Comparison of ENCODE assay signal across 27 cellular contexts in the genomic region with DNA sequence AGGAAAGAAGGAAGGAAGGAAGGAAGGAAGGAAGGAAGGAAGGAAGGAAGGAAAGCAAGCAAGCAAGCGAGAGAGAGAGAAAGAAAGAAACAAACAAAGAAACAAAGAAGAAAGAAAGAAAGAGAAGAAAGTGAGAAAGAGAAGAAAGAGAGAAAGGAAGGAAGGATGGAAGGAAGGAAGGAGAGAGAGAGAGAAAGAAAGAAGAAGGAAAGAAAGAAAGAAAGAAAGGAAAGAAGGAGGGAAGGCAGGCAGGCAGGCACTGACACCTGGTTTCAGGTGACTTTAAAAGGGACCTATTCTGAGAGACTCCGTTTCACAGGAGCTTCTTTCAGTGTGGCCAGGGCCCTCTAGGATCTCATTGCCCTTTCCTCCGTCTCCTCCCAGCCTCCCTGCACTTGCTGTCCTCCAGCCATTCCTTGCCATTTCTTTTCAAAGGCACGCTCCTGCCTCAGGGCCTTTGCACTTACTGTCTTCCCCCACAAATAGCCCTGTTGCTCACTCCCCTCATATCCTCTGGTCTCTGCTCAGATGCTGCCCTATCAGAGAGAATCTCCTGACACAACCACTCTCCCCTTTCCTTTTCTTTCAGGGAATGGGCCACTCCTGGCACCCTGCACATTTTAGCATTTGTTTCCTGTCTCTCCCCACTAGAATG.
"Had no signal": no experiment of that assay in that cellular context is flagged by ENCODE, and none has a peak within 500 bp of the region (broad histone marks: within the 10 kb centered on the region; RNA-seq: fewer than 3 reads in every experiment).

No MANE protein-coding gene starts in this region.

- H3K27me3 ChIP-seq: adrenal gland, body of pancreas, esophagus squamous epithelium, gastroesophageal sphincter had no signal

- H3K4me3 Mint-ChIP-seq: activated CD4-positive, alpha-beta memory T cell treated with anti-CD3 and anti-CD28 coated beads, Interleukin-2, amount 10 ng/mL, durations not matched to agents 7 days and 5 days; activated CD4-positive, alpha-beta T cell treated with anti-CD3 and anti-CD28 coated beads, Interleukin-2, amount 10 ng/mL, durations not matched to agents 7 days and 5 days; activated naive CD4-positive, alpha-beta T cell treated with anti-CD3 and anti-CD28 coated beads, Interleukin-2, amount 50 U/mL, for 24 hours; activated naive CD8-positive, alpha-beta T cell treated with anti-CD3 and anti-CD28 coated beads for 36 hours; activated naive CD8-positive, alpha-beta T cell treated with anti-CD3 and anti-CD28 coated beads, Interleukin-2, amount 50 U/mL, for 24 hours; activated T-cell treated with anti-CD3 and anti-CD28 coated beads, Interleukin-2, amount 50 U/mL, for 4 hours; activated T-helper 17 cell treated with anti-CD3 and anti-CD28 coated beads, Interleukin-2, amount 50 U/mL, for 72 hours; effector memory CD8-positive, alpha-beta T cell had no signal

- FAIRE-seq: colon had no signal

- H3K36me3 Mint-ChIP-seq: activated naive CD4-positive, alpha-beta T cell treated with anti-CD3 and anti-CD28 coated beads, Interleukin-2, amount 50 U/mL, for 24 hours; activated naive CD8-positive, alpha-beta T cell treated with anti-CD3 and anti-CD28 coated beads for 36 hours had no signal

- ATAC-seq: activated naive CD8-positive, alpha-beta T cell treated with anti-CD3 and anti-CD28 coated beads, Interleukin-2, amount 50 U/mL, for 24 hours; activated T-cell treated with anti-CD3 and anti-CD28 coated beads, Interleukin-2, amount 50 U/mL, for 4 hours; activated T-helper 17 cell treated with anti-CD3 and anti-CD28 coated beads, Interleukin-2, amount 50 U/mL, for 72 hours; body of pancreas; effector memory CD8-positive, alpha-beta T cell; gastroesophageal sphincter had no signal

- H3K27ac ChIP-seq: adrenal gland, body of pancreas, esophagus squamous epithelium, gastroesophageal sphincter had no signal

- H3K9me3 ChIP-seq: adrenal gland, body of pancreas, esophagus squamous epithelium, gastroesophageal sphincter had no signal

- H3K36me3 ChIP-seq: adrenal gland, esophagus squamous epithelium, gastroesophageal sphincter had no signal

- H3K4me1 Mint-ChIP-seq: activated CD4-positive, alpha-beta T cell treated with anti-CD3 and anti-CD28 coated beads, Interleukin-2, amount 10 ng/mL, durations not matched to agents 7 days and 5 days; activated naive CD4-positive, alpha-beta T cell treated with anti-CD3 and anti-CD28 coated beads, Interleukin-2, amount 50 U/mL, for 24 hours; activated naive CD8-positive, alpha-beta T cell treated with anti-CD3 and anti-CD28 coated beads for 36 hours; activated naive CD8-positive, alpha-beta T cell treated with anti-CD3 and anti-CD28 coated beads, Interleukin-2, amount 50 U/mL, for 24 hours; activated T-helper 17 cell treated with anti-CD3 and anti-CD28 coated beads, Interleukin-2, amount 50 U/mL, for 72 hours had no signal

- H3K4me1 ChIP-seq: adrenal gland, body of pancreas, esophagus squamous epithelium, gastroesophageal sphincter had no signal

- H3K9me3 Mint-ChIP-seq: activated CD4-positive, alpha-beta memory T cell treated with anti-CD3 and anti-CD28 coated beads, Interleukin-2, amount 10 ng/mL, durations not matched to agents 7 days and 5 days; activated naive CD4-positive, alpha-beta T cell treated with anti-CD3 and anti-CD28 coated beads, Interleukin-2, amount 50 U/mL, for 24 hours; activated naive CD8-positive, alpha-beta T cell treated with anti-CD3 and anti-CD28 coated beads for 36 hours; activated naive CD8-positive, alpha-beta T cell treated with anti-CD3 and anti-CD28 coated beads, Interleukin-2, amount 50 U/mL, for 24 hours; activated T-cell treated with anti-CD3 and anti-CD28 coated beads, Interleukin-2, amount 50 U/mL, for 4 hours; activated T-helper 17 cell treated with anti-CD3 and anti-CD28 coated beads, Interleukin-2, amount 50 U/mL, for 72 hours; effector memory CD8-positive, alpha-beta T cell had no signal

- H3K27ac Mint-ChIP-seq: activated CD4-positive, alpha-beta memory T cell treated with anti-CD3 and anti-CD28 coated beads, Interleukin-2, amount 10 ng/mL, durations not matched to agents 7 days and 5 days; activated CD4-positive, alpha-beta T cell treated with anti-CD3 and anti-CD28 coated beads, Interleukin-2, amount 10 ng/mL, durations not matched to agents 7 days and 5 days; activated naive CD4-positive, alpha-beta T cell treated with anti-CD3 and anti-CD28 coated beads, Interleukin-2, amount 50 U/mL, for 24 hours; activated naive CD8-positive, alpha-beta T cell treated with anti-CD3 and anti-CD28 coated beads for 36 hours; activated naive CD8-positive, alpha-beta T cell treated with anti-CD3 and anti-CD28 coated beads, Interleukin-2, amount 50 U/mL, for 24 hours; activated T-helper 17 cell treated with anti-CD3 and anti-CD28 coated beads, Interleukin-2, amount 50 U/mL, for 72 hours; effector memory CD8-positive, alpha-beta T cell had no signal

- DNase-seq: activated CD4-positive, alpha-beta memory T cell treated with anti-CD3 and anti-CD28 coated beads, Interleukin-2, amount 10 ng/mL, durations not matched to agents 7 days and 5 days; activated CD4-positive, alpha-beta T cell treated with anti-CD3 and anti-CD28 coated beads for 1 hour; activated CD4-positive, alpha-beta T cell treated with anti-CD3 and anti-CD28 coated beads for 4 hours; activated CD4-positive, alpha-beta T cell treated with anti-CD3 and anti-CD28 coated beads, Interleukin-2, amount 10 ng/mL, durations not matched to agents 7 days and 5 days; activated CD4-positive, alpha-beta T cell treated with anti-CD3 and anti-CD28 coated beads, Interleukin-2, amount 50 U/mL, for 4 hours; activated effector memory CD4-positive, alpha-beta T cell treated with Interleukin-2 at 50 U/mL for 16 hours; activated gamma-delta T cell treated with Interleukin-2 at 50 U/mL for 16 hours; activated naive CD4-positive, alpha-beta T cell treated with Interleukin-2 at 50 U/mL for 16 hours; activated naive CD8-positive, alpha-beta T cell treated with anti-CD3 and anti-CD28 coated beads for 36 hours; activated naive CD8-positive, alpha-beta T cell treated with anti-CD3 and anti-CD28 coated beads, Interleukin-2, amount 50 U/mL, for 24 hours; activated T-cell treated with anti-CD3 and anti-CD28 coated beads, Interleukin-2, amount 50 U/mL, for 4 hours; adrenal gland; amygdala; aorta; body of pancreas; caudate nucleus; cortex of kidney; dermis blood vessel endothelial cell; effector CD4-positive, alpha-beta T cell; effector memory CD8-positive, alpha-beta T cell; esophagus squamous epithelium; foreskin melanocyte; T1000 had no signal

- H3K27me3 Mint-ChIP-seq: activated naive CD8-positive, alpha-beta T cell treated with anti-CD3 and anti-CD28 coated beads for 36 hours had no signal

- H3K4me3 ChIP-seq: adrenal gland, body of pancreas, esophagus squamous epithelium, gastroesophageal sphincter had no signal
